23 cellular contexts compared by ENCODE assay signal in the genomic region with DNA sequence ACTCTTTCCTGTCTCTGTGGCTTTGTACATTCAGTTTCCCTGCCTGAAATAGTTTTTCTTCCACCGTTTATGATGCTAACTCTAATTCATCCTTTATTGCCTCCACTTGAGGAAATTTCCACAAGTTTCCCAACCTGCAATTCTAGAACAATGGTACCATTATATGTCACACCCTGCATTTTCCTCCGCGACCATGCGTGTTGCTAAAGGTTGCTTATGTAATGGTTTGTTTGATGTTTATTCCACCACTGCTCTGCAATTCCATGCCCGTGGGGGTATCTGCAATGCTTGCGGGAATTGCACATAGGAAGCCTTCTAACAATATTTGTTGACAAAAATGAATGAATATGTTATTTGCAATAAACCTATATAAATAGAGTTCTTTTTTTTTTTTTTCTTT.
"Had no signal": no experiment of that assay in that cellular context is flagged by ENCODE, and none has a peak within 500 bp of the region (broad histone marks: within the 10 kb centered on the region; RNA-seq: fewer than 3 reads in every experiment).

No MANE protein-coding gene starts in this region.

- H3K27me3 ChIP-seq: gastroesophageal sphincter, stomach, thyroid gland had no signal

- ATAC-seq: activated T-cell treated with anti-CD3 and anti-CD28 coated beads, Interleukin-2, amount 50 U/mL, for 72 hours; gastroesophageal sphincter; naive thymus-derived CD8-positive, alpha-beta T cell; psoas muscle; stimulated activated naive B cell treated with anti-CD40 and anti-IgM and Interleukin-4, amounts not matched to agents 10 μg/mL and 1 μg/mL and 100 μg/mL, for 72 hours; T-cell had no signal

- DNase-seq: activated CD4-positive, alpha-beta T cell treated with anti-CD3 and anti-CD28 coated beads for 4 hours; activated CD4-positive, alpha-beta T cell treated with anti-CD3 and anti-CD28 coated beads, Interleukin-2, amount 50 U/mL, for 4 hours; activated CD4-positive, CD25-positive, alpha-beta regulatory T cell; activated effector memory CD4-positive, alpha-beta T cell treated with Interleukin-2 at 50 U/mL for 16 hours; activated naive CD4-positive, alpha-beta T cell treated with Interleukin-2 at 50 U/mL for 16 hours; activated T-cell treated with anti-CD3 and anti-CD28 coated beads for 4 hours; activated T-cell treated with anti-CD3 and anti-CD28 coated beads, Interleukin-2, amount 50 U/mL, for 72 hours; anterior cingulate cortex; effector CD8-positive, alpha-beta T cell; head of caudate nucleus; hippocampal formation; midbrain; naive thymus-derived CD8-positive, alpha-beta T cell; nucleus accumbens; psoas muscle; stimulated activated CD4-positive, alpha-beta T cell treated with anti-CD3 and anti-CD28 coated beads, Interleukin-1b, Interleukin-23, amount 100 ng/mL, for 48 hours; stimulated activated naive B cell treated with anti-CD40 and anti-IgM and Interleukin-4, amounts not matched to agents 10 μg/mL and 1 μg/mL and 100 μg/mL, for 72 hours; stomach; T-cell; thyroid gland had no signal

- H3K27ac ChIP-seq: gastroesophageal sphincter, parathyroid adenoma, psoas muscle, stomach, thyroid gland had no signal

- H3K36me3 ChIP-seq: gastroesophageal sphincter, stomach, thyroid gland had no signal

- H3K4me3 ChIP-seq: gastroesophageal sphincter, psoas muscle, smooth muscle cell, stomach, thyroid gland had no signal
